In genomic region chr22:46233231-46233630, GRCh38 we compare ENCODE assay signal across 8 cellular contexts. TPM values are rescaled to one million over a fixed set of nuclear protein-coding genes. Genes with fewer than 3 reads are reported as not detected.
A peak's percentile ranks its signal among the peaks of the same experiment; 100 is the strongest.
DNase-seq lines count a peak whose midpoint lies in the region; ATAC-seq and TF ChIP-seq lines count a peak whose summit lies in the region.

No MANE protein-coding gene starts in this region.

- H3K27me3 ChIP-seq in foreskin keratinocyte: no peaks in the 10 kb centered on the region
- H3K27me3 ChIP-seq in CD4-positive, alpha-beta T cell (ENCODE audit: control insufficient read depth, insufficient read depth, low read length): no peaks in the 10 kb centered on the region

- intact Hi-C loops in posterior cingulate gyrus (cut with DNase I): no loop called here
- intact Hi-C loops in CD4-positive, alpha-beta T cell (cut with DNase I, micrococcal nuclease): no loop called here

- TF ChIP-seq CTCF in foreskin keratinocyte (conservative IDR thresholded peaks at IDR 0.05): no peak
- no peak for TF ChIP-seq CTCF in CD4-positive, alpha-beta T cell (IDR thresholded peaks at IDR 0.05)

- H3K36me3 Mint-ChIP-seq in CD4-positive, alpha-beta T cell (ENCODE audit: low read depth): peaks cover 12% of the 10 kb centered on the region

- no peaks in the 10 kb centered on the region for H3K4me1 ChIP-seq in foreskin keratinocyte

- H3K9me3 Mint-ChIP-seq in CD4-positive, alpha-beta T cell: no peaks in the 10 kb centered on the region

- peak; percentile 80 for DNase-seq in G401 (ENCODE audit: low spot score)
- DNase-seq in SK-MEL-5 (ENCODE audit: low read depth, low spot score): peak; percentile 54
- no peak for DNase-seq in foreskin keratinocyte
- DNase-seq in posterior cingulate gyrus: peak in 9 of 10 donors; percentile 44 to 92 (median 55)
- no peak for DNase-seq in CD4-positive, alpha-beta T cell
- no peak for DNase-seq in stimulated activated CD4-positive, alpha-beta T cell treated with anti-CD3 and anti-CD28 coated beads, Interleukin-1b, Interleukin-23, amount 100 ng/mL, for 48 hours

- H3K27ac Mint-ChIP-seq in CD4-positive, alpha-beta T cell: no peak overlapping the region

- no peaks in the 10 kb centered on the region for H3K9me3 ChIP-seq in CD4-positive, alpha-beta T cell (ENCODE audit: control insufficient read depth, low read length)

- no peak overlapping the region for H3K27ac ChIP-seq in foreskin keratinocyte
- no peak overlapping the region for H3K27ac ChIP-seq in CD4-positive, alpha-beta T cell (ENCODE audit: low read depth, low read length)

- H3K27me3 Mint-ChIP-seq in CD4-positive, alpha-beta T cell: no peaks in the 10 kb centered on the region

- ATAC-seq in foreskin keratinocyte (peak; percentile 28), GM19328 (IDR thresholded peaks at IDR 0.05; ENCODE audit: unreplicated experiment) (no peak), HG03097 (IDR thresholded peaks at IDR 0.05; ENCODE audit: low FRiP score, unreplicated experiment) (no peak)
- ATAC-seq in CD4-positive, alpha-beta T cell (ENCODE audit: poor library complexity): no peak

- no peaks in the 10 kb centered on the region for H3K4me1 Mint-ChIP-seq in CD4-positive, alpha-beta T cell (ENCODE audit: low read depth)

- CTCF ChIA-PET in CD4-positive, alpha-beta T cell (lab: Charles Lee): no interaction called here

- in situ Hi-C loops in G401 (cut with HindIII; ENCODE audit: low sequenced_read_pairs): no loop called here
- in situ Hi-C loops in SK-MEL-5 (cut with HindIII; ENCODE audit: low pct_unique_long_range_greater_than_20kb, low sequenced_read_pairs): no loop called here

- no peak overlapping the region for H3K4me3 Mint-ChIP-seq in CD4-positive, alpha-beta T cell

- POLR2A ChIA-PET in CD4-positive, alpha-beta T cell (lab: Charles Lee): no interaction called here

RNA-seq across cellular contexts. Expression of gene CDPF1, which starts 16.9 kb away (rescaled TPM):
- 38.4 and 49.2 TPM in 2 replicates for total RNA-seq in G401 (2014; rRNA removed; shearing (Covaris generic))
- 24.4 and 29.2 TPM in 2 replicates for total RNA-seq in SK-MEL-5 (2014; rRNA removed; shearing (Covaris generic))
- polyA plus RNA-seq in SK-MEL-5 (2015; cell fraction: cytosol; rRNA removed): 23.2 and 28.8 TPM in 2 replicates
- polyA plus RNA-seq in SK-MEL-5 (2015; cell fraction: nucleus; rRNA removed): 58.7 and 94.8 TPM in 2 replicates
- total RNA-seq in foreskin keratinocyte: 7.5 and 8.0 TPM in 2 replicates
- polyA plus RNA-seq in foreskin keratinocyte: 9.0 and 9.2 TPM in 2 replicates
- total RNA-seq in CD4-positive, alpha-beta T cell: 1 to 10 TPM; 1.6 to 2.6 TPM

RNA-seq across cellular contexts. Expression of gene PKDREJ, which starts 29.9 kb away (rescaled TPM):
- not detected in 2 replicates for total RNA-seq in G401 (2014; rRNA removed; shearing (Covaris generic))
- total RNA-seq in SK-MEL-5 (2014; rRNA removed; shearing (Covaris generic)): not detected in 2 replicates
- not detected in 2 replicates for polyA plus RNA-seq in SK-MEL-5 (2015; cell fraction: cytosol; rRNA removed)
- polyA plus RNA-seq in SK-MEL-5 (2015; cell fraction: nucleus; rRNA removed): not detected in 2 replicates
- total RNA-seq in foreskin keratinocyte: not detected in 2 replicates
- polyA plus RNA-seq in foreskin keratinocyte: under 0.01 TPM in 1 of 2 replicates, not detected in the other
- total RNA-seq in CD4-positive, alpha-beta T cell: not detected

RNA-seq across cellular contexts. Expression of gene TTC38, which starts 34.6 kb away (rescaled TPM):
- 28.2 and 37.7 TPM in 2 replicates for total RNA-seq in G401 (2014; rRNA removed; shearing (Covaris generic))
- 27.8 and 27.9 TPM in 2 replicates for total RNA-seq in SK-MEL-5 (2014; rRNA removed; shearing (Covaris generic))
- polyA plus RNA-seq in SK-MEL-5 (2015; cell fraction: cytosol; rRNA removed): 27.2 and 35.6 TPM in 2 replicates
- polyA plus RNA-seq in SK-MEL-5 (2015; cell fraction: nucleus; rRNA removed): 55.9 and 70.4 TPM in 2 replicates
- total RNA-seq in foreskin keratinocyte: 14.7 and 15.6 TPM in 2 replicates
- polyA plus RNA-seq in foreskin keratinocyte: 10.8 and 11.7 TPM in 2 replicates
- 1 to 10 TPM; 1.8 to 2.7 TPM for total RNA-seq in CD4-positive, alpha-beta T cell

Comparison
In these comparisons a context has a peak if more than half of its experiments do, and no peak if none do; other contexts are left out.
1. DNase-seq: peak in G401 (single experiment), SK-MEL-5 (single experiment) and posterior cingulate gyrus (9 of 10); none in foreskin keratinocyte (0 of 2), CD4-positive, alpha-beta T cell (0 of 10) and stimulated activated CD4-positive, alpha-beta T cell treated with anti-CD3 and anti-CD28 coated beads, Interleukin-1b, Interleukin-23, amount 100 ng/mL, for 48 hours (single experiment).